36 cellular contexts compared by ENCODE assay signal in the genomic region with DNA sequence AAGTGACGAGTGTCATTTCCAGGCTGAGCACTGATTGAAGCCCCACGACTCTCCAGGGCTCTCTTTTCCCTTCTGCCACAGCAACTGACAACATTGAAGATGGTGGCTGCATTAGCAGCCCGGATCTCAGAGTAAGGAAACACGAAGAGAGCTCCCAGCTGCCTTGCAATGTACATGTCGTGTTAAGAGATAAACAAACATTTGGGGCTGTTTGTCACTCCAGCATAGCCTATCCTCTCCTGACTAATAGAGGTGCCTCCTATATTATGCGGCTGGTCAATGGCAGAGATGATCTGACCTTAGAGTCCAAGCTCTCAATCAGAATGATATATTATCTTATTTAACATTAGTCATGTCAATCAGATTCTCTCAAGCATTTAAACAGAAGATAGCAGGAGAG. TPM values are rescaled to one million over a fixed set of nuclear protein-coding genes. Genes with fewer than 3 reads are reported as not detected.
"Had no signal": no experiment of that assay in that cellular context is flagged by ENCODE, and none has a peak within 500 bp of the region (broad histone marks: within the 10 kb centered on the region; RNA-seq: fewer than 3 reads in every experiment).

No MANE protein-coding gene starts in this region.

- H3K9me3 ChIP-seq: adrenal gland, body of pancreas had no signal

- H3K4me3 ChIP-seq: adrenal gland, body of pancreas, breast epithelium had no signal

- H3K27me3 ChIP-seq: adrenal gland, body of pancreas, brain microvascular endothelial cell had no signal

- FAIRE-seq: TTC549 had no signal

- ATAC-seq: activated CD4-positive, alpha-beta T cell treated with anti-CD3 and anti-CD28 coated beads for 36 hours; activated CD8-positive, alpha-beta memory T cell treated with anti-CD3 and anti-CD28 coated beads, Interleukin-2, amount 10 ng/mL, durations not matched to agents 7 days and 5 days; activated CD8-positive, alpha-beta T cell treated with anti-CD3 and anti-CD28 coated beads, Interleukin-2, amount 10 ng/mL, durations not matched to agents 7 days and 5 days; activated naive CD4-positive, alpha-beta T cell treated with anti-CD3 and anti-CD28 coated beads, Interleukin-2, amount 50 U/mL, for 72 hours; body of pancreas had no signal

- DNase-seq: activated B cell treated with CpG ODN at 0.5 μM for 24 hours; activated CD4-positive, alpha-beta memory T cell treated with anti-CD3 and anti-CD28 coated beads, Interleukin-2, amount 10 ng/mL, durations not matched to agents 7 days and 5 days; activated CD4-positive, alpha-beta T cell treated with anti-CD3 and anti-CD28 coated beads for 1 hour; activated CD4-positive, alpha-beta T cell treated with anti-CD3 and anti-CD28 coated beads for 36 hours; activated CD4-positive, alpha-beta T cell treated with anti-CD3 and anti-CD28 coated beads for 48 hours; activated CD4-positive, alpha-beta T cell treated with anti-CD3 and anti-CD28 coated beads, Interleukin-2, amount 10 ng/mL, durations not matched to agents 7 days and 5 days; activated CD4-positive, alpha-beta T cell treated with anti-CD3 and anti-CD28 coated beads, Interleukin-2, amount 50 U/mL, for 48 hours; activated CD8-positive, alpha-beta memory T cell treated with anti-CD3 and anti-CD28 coated beads for 24 hours; activated CD8-positive, alpha-beta memory T cell treated with anti-CD3 and anti-CD28 coated beads, Interleukin-2, amount 10 ng/mL, durations not matched to agents 7 days and 5 days; activated CD8-positive, alpha-beta memory T cell treated with anti-CD3 and anti-CD28 coated beads, Interleukin-2, amount 50 U/mL, for 48 hours; activated CD8-positive, alpha-beta T cell treated with anti-CD3 and anti-CD28 coated beads, Interleukin-2, amount 10 ng/mL, durations not matched to agents 7 days and 5 days; activated effector memory CD4-positive, alpha-beta T cell treated with Interleukin-2 at 50 U/mL for 16 hours; activated gamma-delta T cell treated with Interleukin-2 at 50 U/mL for 16 hours; activated naive CD4-positive, alpha-beta T cell; activated naive CD4-positive, alpha-beta T cell treated with anti-CD3 and anti-CD28 coated beads for 36 hours; activated naive CD4-positive, alpha-beta T cell treated with anti-CD3 and anti-CD28 coated beads, Interleukin-2, amount 50 U/mL, for 16 hours; activated naive CD8-positive, alpha-beta T cell treated with anti-CD3 and anti-CD28 coated beads for 36 hours; activated T-cell treated with anti-CD3 and anti-CD28 coated beads, Interleukin-2, amount 50 U/mL, for 24 hours; activated T-cell treated with anti-CD3 and anti-CD28 coated beads, Interleukin-2, amount 50 U/mL, for 48 hours; adrenal gland; amniotic stem cell; aorta; body of pancreas; brain microvascular endothelial cell; central memory CD4-positive, alpha-beta T cell; T-helper 1 cell; T-helper 2 cell; T-helper 9 cell had no signal

- H3K27ac ChIP-seq: adrenal gland, body of pancreas, brain microvascular endothelial cell, breast epithelium, VCaP had no signal

- H3K4me1 ChIP-seq: adrenal gland, body of pancreas, breast epithelium had no signal

- H3K36me3 ChIP-seq: adrenal gland, brain microvascular endothelial cell, breast epithelium had no signal

RNA-seq across cellular contexts. Expression of gene ATXN3L, which starts 38.6 kb away (rescaled TPM):
- total RNA-seq: activated B cell treated with CpG ODN at 0.5 μM for 24 hours; activated CD4-positive, alpha-beta memory T cell treated with anti-CD3 and anti-CD28 coated beads, Interleukin-2, amount 10 ng/mL, durations not matched to agents 7 days and 5 days; activated CD4-positive, alpha-beta T cell treated with anti-CD3 and anti-CD28 coated beads for 36 hours; activated CD4-positive, alpha-beta T cell treated with anti-CD3 and anti-CD28 coated beads, Interleukin-2, amount 10 ng/mL, durations not matched to agents 7 days and 5 days; activated CD8-positive, alpha-beta memory T cell treated with anti-CD3 and anti-CD28 coated beads, Interleukin-2, amount 10 ng/mL, durations not matched to agents 7 days and 5 days; activated CD8-positive, alpha-beta T cell treated with anti-CD3 and anti-CD28 coated beads, Interleukin-2, amount 10 ng/mL, durations not matched to agents 7 days and 5 days; activated naive CD4-positive, alpha-beta T cell treated with anti-CD3 and anti-CD28 coated beads for 36 hours; activated naive CD4-positive, alpha-beta T cell treated with anti-CD3 and anti-CD28 coated beads, Interleukin-2, amount 50 U/mL, for 72 hours; activated naive CD8-positive, alpha-beta T cell treated with anti-CD3 and anti-CD28 coated beads for 36 hours; activated T-helper 2 cell treated with anti-CD3 and anti-CD28 coated beads, Interferon-gamma antibody, Interleukin-2, Interleukin-4, amounts not matched to agents 10 μg/mL and 5 μg/mL and 100 μg/mL, durations not matched to agents 14 hours and 24 hours and 36 hours; adrenal gland; aorta; astrocyte; body of pancreas; breast epithelium; cardiac septum; cerebellum had no signal
- polyA plus RNA-seq: adrenal gland, aorta had no signal
